ENCODE assay signal across 25 cellular contexts in genomic region chr3:143091438-143091837, GRCh38.
"Had no signal": no experiment of that assay in that cellular context is flagged by ENCODE, and none has a peak within 500 bp of the region (broad histone marks: within the 10 kb centered on the region; RNA-seq: fewer than 3 reads in every experiment).

No MANE protein-coding gene starts in this region.

- H3K27ac ChIP-seq: dorsolateral prefrontal cortex, gastrocnemius medialis, heart left ventricle, hepatocyte, lower lobe of right lung, neutrophil, pancreas, right atrium auricular region, suprapubic skin had no signal

- FAIRE-seq: islet of Langerhans, pancreas had no signal

- H3K4me3 ChIP-seq: dorsolateral prefrontal cortex, gastrocnemius medialis, heart left ventricle, hepatocyte, lower lobe of right lung, pancreas, right atrium auricular region, smooth muscle cell, suprapubic skin had no signal

- H3K27me3 ChIP-seq: dorsolateral prefrontal cortex, gastrocnemius medialis, heart left ventricle, hepatocyte, neutrophil, pancreas, right atrium auricular region, suprapubic skin had no signal

- H3K9me3 ChIP-seq: gastrocnemius medialis, lower lobe of right lung, neutrophil, pancreas, right atrium auricular region, suprapubic skin had no signal

- H3K4me2 ChIP-seq: hepatocyte, smooth muscle cell had no signal

- H3K4me3 Mint-ChIP-seq: memory B cell; natural killer cell; neural crest cell; stimulated activated naive CD8-positive, alpha-beta T cell treated with anti-CD3 and anti-CD28 coated beads, Interleukin-15, amount 100 ng/mL, for 72 hours; type B pancreatic cell had no signal

- H3K36me3 ChIP-seq: gastrocnemius medialis, heart left ventricle, lower lobe of right lung, neutrophil, pancreas, right atrium auricular region, suprapubic skin had no signal

- H3K79me2 ChIP-seq: hepatocyte had no signal

- DNase-seq: dorsolateral prefrontal cortex; effector CD4-positive, alpha-beta T cell; foreskin fibroblast; gastrocnemius medialis; heart left ventricle; left ventricle myocardium superior; lower lobe of right lung; natural killer cell; pancreas; stimulated activated CD4-positive, alpha-beta T cell treated with anti-CD3 and anti-CD28 coated beads, Interleukin-12 subunit alpha, Interleukin-12 subunit beta, amount 100 ng/mL, for 4 hours; stimulated activated CD4-positive, alpha-beta T cell treated with anti-CD3 and anti-CD28 coated beads, Interleukin-1b, Interleukin-23, amount 100 ng/mL, for 48 hours; stimulated activated CD4-positive, alpha-beta T cell treated with anti-CD3 and anti-CD28 coated beads, Interleukin-4, amount 100 ng/mL, for 1 hour; stimulated activated CD8-positive, alpha-beta memory T cell treated with anti-CD3 and anti-CD28 coated beads, Interleukin-4, amount 100 ng/mL, for 48 hours; stimulated activated naive CD4-positive, alpha-beta T cell; stimulated activated naive CD8-positive, alpha-beta T cell treated with anti-CD3 and anti-CD28 coated beads, Interleukin-15, amount 100 ng/mL, for 72 hours had no signal

- H3K36me3 Mint-ChIP-seq: memory B cell, natural killer cell, type B pancreatic cell had no signal

- H3K4me1 Mint-ChIP-seq: memory B cell; natural killer cell; neural crest cell; stimulated activated naive CD8-positive, alpha-beta T cell treated with anti-CD3 and anti-CD28 coated beads, Interleukin-15, amount 100 ng/mL, for 72 hours had no signal

- H2AFZ ChIP-seq: hepatocyte had no signal

- ATAC-seq: gastrocnemius medialis; heart left ventricle; left ventricle myocardium superior; lower lobe of right lung; natural killer cell; pancreas; sciatic nerve; stimulated activated naive CD8-positive, alpha-beta T cell treated with anti-CD3 and anti-CD28 coated beads, Interleukin-15, amount 100 ng/mL, for 72 hours had no signal

- H3K4me1 ChIP-seq: gastrocnemius medialis, heart left ventricle, pancreas, right atrium auricular region, suprapubic skin had no signal

- H3K27me3 Mint-ChIP-seq: memory B cell; stimulated activated naive CD8-positive, alpha-beta T cell treated with anti-CD3 and anti-CD28 coated beads, Interleukin-15, amount 100 ng/mL, for 72 hours had no signal

- H3K27ac Mint-ChIP-seq: memory B cell, natural killer cell, type B pancreatic cell had no signal

- H3K9me3 Mint-ChIP-seq: memory B cell; natural killer cell; neural crest cell; stimulated activated naive CD8-positive, alpha-beta T cell treated with anti-CD3 and anti-CD28 coated beads, Interleukin-15, amount 100 ng/mL, for 72 hours; type B pancreatic cell had no signal
